8 cellular contexts compared by ENCODE assay signal in the genomic region with DNA sequence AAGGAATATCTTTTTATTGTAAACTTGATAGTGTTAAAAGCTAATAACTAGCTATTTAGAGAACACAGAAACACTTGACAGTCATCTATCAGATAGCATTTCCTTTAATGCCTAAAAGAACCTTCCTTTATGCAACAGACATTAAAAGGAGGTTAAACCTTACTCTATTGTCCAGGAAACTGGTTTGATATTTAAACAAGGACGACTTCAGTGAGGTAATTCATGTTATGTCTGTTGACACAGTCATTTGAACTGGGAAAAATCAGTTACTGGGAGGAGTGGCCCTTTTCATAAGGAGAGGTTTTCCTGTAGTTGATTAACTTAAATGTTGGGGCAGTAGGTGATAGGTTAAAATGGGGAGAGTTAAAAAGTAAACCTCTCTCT. TPM values are rescaled to one million over a fixed set of nuclear protein-coding genes. Genes with fewer than 3 reads are reported as not detected.
DNase-seq lines count a peak whose midpoint lies in the region; ATAC-seq, FAIRE-seq and TF ChIP-seq lines count a peak whose summit lies in the region.

No MANE protein-coding gene starts in this region.

- H3K4me1 Mint-ChIP-seq in progenitor cell of endocrine pancreas (ENCODE audit: low read depth), result peaks cover 63% of the 10 kb centered on the region

- no peak overlapping the region for H3K18ac ChIP-seq in neuronal stem cell (ENCODE audit: low read length)

- H3K27ac ChIP-seq in esophagus squamous epithelium (peak overlapping the region; percentile 49 to 99 (median 98)), neuronal stem cell (replicated peaks; ENCODE audit: low read length) (no peak overlapping the region)

- no peak overlapping the region for H4K8ac ChIP-seq in neuronal stem cell (ENCODE audit: low read depth, low read length)

- peak; percentile 30 for FAIRE-seq in H54 (lab: Jason Lieb, UNC)

- H3K79me1 ChIP-seq in neuronal stem cell (ENCODE audit: low read depth, low read length), result peaks cover 1% of the 10 kb centered on the region

- H3K36me3 ChIP-seq in esophagus squamous epithelium (peaks cover 0 to 48% (median 5%) of the 10 kb centered on the region in 3 donors), neuronal stem cell (replicated peaks in 1 of 2; ENCODE audit: control insufficient read depth in 2 of 2, insufficient read depth in 2 of 2, low read length in 2 of 2) (peaks cover 15 to 64% of the 10 kb centered on the region in 2 donors)

- no peak overlapping the region for H3K14ac ChIP-seq in neuronal stem cell (ENCODE audit: low read length)

- H3K27ac Mint-ChIP-seq in progenitor cell of endocrine pancreas, result peak overlapping the region; percentile 98

- peaks cover 3 to 79% (median 48%) of the 10 kb centered on the region in 3 donors for H3K4me1 ChIP-seq in esophagus squamous epithelium
- H3K4me1 ChIP-seq in neuronal stem cell (ENCODE audit: control insufficient read depth in 2 of 2, insufficient read depth in 1 of 2, low read depth in 1 of 2, low read length in 2 of 2), result peaks cover 9 to 19% of the 10 kb centered on the region in 2 donors

- TF ChIP-seq CTCF in esophagus squamous epithelium (IDR thresholded peaks at IDR 0.05), result no peak
- no peak for TF ChIP-seq CTCF in progenitor cell of endocrine pancreas (IDR thresholded peaks at IDR 0.05; ENCODE audit: unreplicated experiment)

- peaks cover 4% of the 10 kb centered on the region for H3K9me3 Mint-ChIP-seq in progenitor cell of endocrine pancreas (ENCODE audit: low read depth)

- no peak overlapping the region for H2AFZ ChIP-seq in neuronal stem cell (ENCODE audit: low read length)

- no peak overlapping the region for H3K9ac ChIP-seq in neuronal stem cell (ENCODE audit: low read depth, low read length, poor library complexity)

- peak overlapping the region; percentile 96 for H3K4me3 Mint-ChIP-seq in progenitor cell of endocrine pancreas (ENCODE audit: low read depth)

- H3K27me3 ChIP-seq in esophagus squamous epithelium (no peaks in the 10 kb centered on the region), neuronal stem cell (ENCODE audit: control insufficient read depth in 3 of 3, insufficient read depth in 3 of 3, low read depth in 1 of 3, low read length in 3 of 3) (no peaks in the 10 kb centered on the region)

- H3K4me2 ChIP-seq in neuronal stem cell (ENCODE audit: insufficient read depth, low read length, poor library complexity, severe bottlenecking), result no peak overlapping the region

- WGBS in esophagus squamous epithelium, 2 donors, result 9 to 21% methylated on average over 1 of the region's 1 CpG
- WGBS in neuronal stem cell (ENCODE audit: extremely low coverage in 2 of 2, insufficient read length in 2 of 2, insufficient replicate concordance in 1 of 2), 2 donors, result no CpG with 5 or more reads among the region's 1 CpG

- DNase-seq in H54 (ENCODE audit: insufficient read length, low spot score) (no peak), NCI-H2196 (lab: John Stamatoyannopoulos, UW; ENCODE audit: unreplicated experiment) (peak; percentile 90), esophagus squamous epithelium (lab: John Stamatoyannopoulos, UW) (no peak), progenitor cell of endocrine pancreas (ENCODE audit: low spot score, unreplicated experiment) (no peak), neuronal stem cell (ENCODE audit: low spot score) (no peak)

- H2BK120ac ChIP-seq in neuronal stem cell (ENCODE audit: low read depth, low read length), result no peak overlapping the region

- peaks cover 37% of the 10 kb centered on the region for H3K36me3 Mint-ChIP-seq in progenitor cell of endocrine pancreas (ENCODE audit: insufficient read depth)

- no peak overlapping the region for H2AK5ac ChIP-seq in neuronal stem cell (ENCODE audit: low read depth, low read length)

- TF ChIP-seq POLR2A in H54 (IDR thresholded peaks at IDR 0.05; ENCODE audit: low read depth, low read length) (no peak), esophagus squamous epithelium (IDR thresholded peaks at IDR 0.05) (no peak)

- H3K4me3 ChIP-seq in esophagus squamous epithelium, result no peak overlapping the region
- H3K4me3 ChIP-seq in neuronal stem cell (ENCODE audit: low read length in 2 of 2), result no peak overlapping the region

- no peak overlapping the region for H3K23ac ChIP-seq in neuronal stem cell (ENCODE audit: low read depth, low read length, poor library complexity)

- no peak overlapping the region for H2BK15ac ChIP-seq in neuronal stem cell (ENCODE audit: low read length)

- H3K27me3 Mint-ChIP-seq in progenitor cell of endocrine pancreas, result no peaks in the 10 kb centered on the region

- intact Hi-C loops in esophagus squamous epithelium (cut with DNase I), result loop anchor here (10.0 kb wide), 2 partner anchors 192 to 208 kb away; a partner anchor contains a TSS

- H3K9me3 ChIP-seq in esophagus squamous epithelium, result no peaks in the 10 kb centered on the region
- peaks cover 0 to 45% of the 10 kb centered on the region in 2 donors for H3K9me3 ChIP-seq in neuronal stem cell (replicated peaks in 1 of 2; ENCODE audit: control insufficient read depth in 2 of 2, insufficient read depth in 1 of 2, low read depth in 1 of 2, low read length in 2 of 2)

- no peak overlapping the region for H2BK12ac ChIP-seq in neuronal stem cell (ENCODE audit: low read length)

- H3K4ac ChIP-seq in neuronal stem cell (ENCODE audit: low read length), result no peak overlapping the region

- no peak overlapping the region for H4K91ac ChIP-seq in neuronal stem cell (ENCODE audit: low read depth, low read length, poor library complexity)

- no peak for ATAC-seq in GM19455 (IDR thresholded peaks at IDR 0.05; ENCODE audit: unreplicated experiment)
- ATAC-seq in HG03565 (IDR thresholded peaks at IDR 0.05; ENCODE audit: unreplicated experiment), result no peak
- no peak for ATAC-seq in GM21723 (IDR thresholded peaks at IDR 0.05; ENCODE audit: unreplicated experiment)

- no peak overlapping the region for H2BK5ac ChIP-seq in neuronal stem cell (ENCODE audit: low read length)

RNA-seq across cellular contexts. Expression of a gene that starts 6.7 kb away (rescaled TPM):
- total RNA-seq in esophagus squamous epithelium (10 to 100 TPM; 37.3 to 75.7 (median 57.0) TPM), progenitor cell of endocrine pancreas (111 and 112 TPM in 2 replicates)
- 85.8 TPM for polyA plus RNA-seq in neuronal stem cell (2013, experiment 1 of 2)
- polyA plus RNA-seq in neuronal stem cell (2013, experiment 2 of 2), result 86.4 TPM
